In the genomic region with DNA sequence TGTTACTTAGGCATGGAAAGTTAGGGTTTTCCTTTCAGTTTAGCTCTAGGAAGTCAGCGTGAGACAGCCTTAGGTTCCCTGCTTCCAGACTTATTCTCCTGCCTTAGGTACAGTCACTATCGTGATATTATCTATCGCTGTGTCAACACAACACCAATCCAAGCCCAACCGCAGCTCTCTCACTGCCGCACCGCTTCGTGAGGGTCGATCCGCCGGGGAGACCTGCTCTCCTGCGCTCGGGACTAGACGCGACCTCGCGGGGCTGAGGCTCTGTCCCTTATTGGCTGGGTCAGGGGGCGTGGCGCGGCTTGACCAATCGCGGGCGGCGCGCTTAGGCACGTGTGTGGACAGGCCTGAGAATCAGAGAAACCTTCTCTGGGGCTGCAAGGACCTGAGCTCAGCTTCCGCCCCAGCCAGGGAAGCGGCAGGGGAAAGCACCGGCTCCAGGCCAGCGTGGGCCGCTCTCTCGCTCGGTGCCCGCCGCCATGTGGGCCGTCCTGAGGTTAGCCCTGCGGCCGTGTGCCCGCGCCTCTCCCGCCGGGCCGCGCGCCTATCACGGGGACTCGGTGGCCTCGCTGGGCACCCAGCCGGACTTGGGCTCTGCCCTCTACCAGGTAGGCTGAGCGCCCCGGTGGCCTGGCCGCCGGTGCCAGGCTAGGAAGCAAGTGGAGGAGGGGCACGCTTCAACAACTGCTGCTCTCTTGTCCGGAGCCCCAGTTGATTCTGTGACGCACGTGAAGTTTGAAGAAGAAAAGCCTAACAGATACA, we compare ENCODE assay signal across 8 cellular contexts. TPM values are rescaled to one million over a fixed set of nuclear protein-coding genes. Genes with fewer than 3 reads are reported as not detected.
A peak's percentile ranks its signal among the peaks of the same experiment; 100 is the strongest.
DNase-seq lines count a peak whose midpoint lies in the region; ATAC-seq and TF ChIP-seq lines count a peak whose summit lies in the region.

A gene (plus strand): TSS at position 400 of the 768 bp plus-strand sequence. CDS start 86 bp downstream, at position 486.

- intact Hi-C loops in Right ventricle myocardium inferior (cut with DNase I) (no loop called here), ovary (cut with DNase I) (no loop called here)

- H3K4me3 ChIP-seq in GM12865 (ENCODE audit: low read depth, low read length) (peak within 1 kb of the TSS; percentile 57), SU-DHL-6 (ENCODE audit: insufficient read depth, low read length, poor library complexity, severe bottlenecking) (peak within 1 kb of the TSS; percentile 78), ovary (peak within 1 kb of the TSS; percentile 87), thymus (ENCODE audit: low read length) (peak within 1 kb of the TSS; percentile 90)

- TF ChIP-seq CTCF in GM12865 (IDR thresholded peaks at IDR 0.05; ENCODE audit: insufficient read depth, low read depth, low read length, missing control alignments) (no peak), SU-DHL-6 (IDR thresholded peaks at IDR 0.05; ENCODE audit: insufficient read depth, low read length, poor library complexity, severe bottlenecking) (no peak), ovary (IDR thresholded peaks at IDR 0.05) (no peak)

- H3F3A ChIP-seq in SU-DHL-6 (ENCODE audit: insufficient read depth) = no peaks in the 10 kb centered on the region; the same call in 1 of the 2 replicates

- H3K36me3 ChIP-seq in SU-DHL-6 (ENCODE audit: low read length) = no peaks in the 10 kb centered on the region
- no peaks in the 10 kb centered on the region for H3K36me3 ChIP-seq in ovary
- H3K36me3 ChIP-seq in thymus (ENCODE audit: control insufficient read depth, insufficient read depth) = no peaks in the 10 kb centered on the region

- DNase-seq in GM12865 (ENCODE audit: low read depth) (peak; percentile 99), NCI-H1417 (lab: John Stamatoyannopoulos, UW) (peak; percentile 90 to 97 (median 95)), Right ventricle myocardium inferior (ENCODE audit: missing footprints) (peak; percentile 99), ovary (peak; percentile 94 to 98 (median 96))
- DNase-seq in activated naive CD8-positive, alpha-beta T cell treated with anti-CD3 and anti-CD28 coated beads, Interleukin-2, amount 50 U/mL, for 16 hours (ENCODE audit: low read depth, low spot score) = peak; percentile 92

- H3K9me3 ChIP-seq in SU-DHL-6 (ENCODE audit: insufficient read depth, low read length) = no peaks in the 10 kb centered on the region
- H3K9me3 ChIP-seq in ovary = no peaks in the 10 kb centered on the region
- H3K9me3 ChIP-seq in thymus (ENCODE audit: control insufficient read depth) = no peaks in the 10 kb centered on the region

- peak; percentile 98 for ATAC-seq in HG02759 (IDR thresholded peaks at IDR 0.05; ENCODE audit: unreplicated experiment)
- ATAC-seq in Right ventricle myocardium inferior = peak; percentile 100

- no peaks in the 10 kb centered on the region for H3K27me3 ChIP-seq in SU-DHL-6 (ENCODE audit: low read length)
- no peaks in the 10 kb centered on the region for H3K27me3 ChIP-seq in ovary
- no peaks in the 10 kb centered on the region for H3K27me3 ChIP-seq in thymus (ENCODE audit: control insufficient read depth, insufficient read depth)

- peaks cover 48% of the 10 kb centered on the region for H3K79me2 ChIP-seq in SU-DHL-6 (ENCODE audit: insufficient read depth, low read length)

- H3K4me1 ChIP-seq in ovary (ENCODE audit: insufficient read depth) = peaks cover 11% of the 10 kb centered on the region
- peaks cover 6% of the 10 kb centered on the region for H3K4me1 ChIP-seq in thymus (ENCODE audit: control insufficient read depth, insufficient read depth, low read length)

- peak within 1 kb of the TSS; percentile 87 for H3K4me2 ChIP-seq in SU-DHL-6 (ENCODE audit: low read depth, low read length, poor library complexity, severe bottlenecking)

- H2AFZ ChIP-seq in SU-DHL-6 (ENCODE audit: low read depth, low read length, severe bottlenecking) = peak within 1 kb of the TSS; percentile 78

- peak within 1 kb of the TSS; percentile 69 for H3K27ac ChIP-seq in SU-DHL-6 (ENCODE audit: low read depth, low read length)
- H3K27ac ChIP-seq in ovary = peak within 1 kb of the TSS; percentile 4 to 76
- H3K27ac ChIP-seq in thymus (ENCODE audit: low read depth) = peak within 1 kb of the TSS; percentile 84

- no peak for TF ChIP-seq EP300 in ovary (IDR thresholded peaks at IDR 0.05)

- no peaks in the 10 kb centered on the region for H3K9me2 ChIP-seq in SU-DHL-6 (replicated peaks; ENCODE audit: insufficient read depth, low read length)

- peak; percentile 49 for TF ChIP-seq POLR2A in ovary (IDR thresholded peaks at IDR 0.05)

- peak within 1 kb of the TSS; percentile 74 for H3K9ac ChIP-seq in SU-DHL-6 (ENCODE audit: low read length)

- H4K20me1 ChIP-seq in SU-DHL-6 (ENCODE audit: low read depth, low read length) = no peaks in the 10 kb centered on the region

- WGBS in ovary, 3 donors = 0% methylated on average over 38 to 56 of the region's 56 CpGs
- WGBS in thymus = under 1% methylated on average over 56 of the region's 56 CpGs

RNA-seq across cellular contexts. Expression of the gene that starts here (rescaled TPM):
- total RNA-seq in Right ventricle myocardium inferior (115 TPM), ovary (10 to 100 TPM; 24.5 to 32.5 (median 27.0) TPM)
- polyA plus RNA-seq in ovary (10 to 100 TPM; 15.8 to 59.6 TPM), thymus (23.5 TPM)

Comparison
In these comparisons a context has a peak if more than half of its experiments do, and no peak if none do; other contexts are left out.
1. Peak in every context shown above with its lines: DNase-seq, ATAC-seq, H3K4me3 ChIP-seq and H3K27ac ChIP-seq.